In the genomic region with DNA sequence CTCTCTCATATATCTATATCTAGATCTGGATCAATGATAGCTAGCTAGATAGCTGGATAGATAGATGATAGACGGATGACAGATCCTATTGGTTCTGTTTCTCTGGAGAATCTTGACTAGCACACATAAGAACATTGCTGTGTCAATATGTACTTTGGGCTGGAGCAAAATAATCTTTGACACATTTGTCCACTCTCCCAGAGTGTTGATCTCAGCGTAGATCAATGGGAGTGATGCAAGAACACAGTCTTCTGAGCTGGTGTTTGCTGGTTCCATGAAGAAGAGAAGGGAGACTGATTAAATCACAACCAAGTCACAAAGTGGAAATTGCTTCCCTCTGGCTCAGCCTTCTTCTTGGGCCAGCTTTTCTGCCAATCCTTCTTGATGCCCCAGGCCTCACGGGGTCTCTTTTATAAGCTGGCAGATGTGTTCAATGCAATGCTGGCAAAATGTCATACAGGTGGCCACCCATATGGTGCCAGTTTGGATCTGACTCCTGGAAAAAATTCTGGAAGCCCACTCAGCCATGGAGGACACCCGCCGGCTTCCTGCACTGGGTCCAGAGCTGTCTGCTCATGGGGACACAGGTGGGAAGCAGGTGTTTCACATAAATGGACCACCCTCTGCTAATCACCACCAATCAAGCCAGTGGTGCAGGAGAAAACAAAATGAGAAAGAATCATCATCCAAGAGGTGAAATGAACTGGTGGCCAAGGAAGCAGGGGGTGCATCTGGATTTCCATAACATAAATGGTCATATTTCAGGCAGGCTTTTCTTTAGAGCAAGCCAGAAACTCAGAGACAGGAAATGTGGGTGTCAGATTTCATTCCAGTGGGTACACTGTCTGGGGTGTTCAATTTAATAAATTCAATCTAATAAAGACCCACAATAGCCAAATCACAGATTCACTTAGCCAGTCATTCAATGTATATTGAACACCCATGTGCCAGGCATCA, we compare ENCODE assay signal across 21 cellular contexts.
DNase-seq lines count a peak whose midpoint lies in the region; ATAC-seq, FAIRE-seq and TF ChIP-seq lines count a peak whose summit lies in the region.
"Had no signal": no experiment of that assay in that cellular context is flagged by ENCODE, and none has a peak within 500 bp of the region (broad histone marks: within the 10 kb centered on the region; RNA-seq: fewer than 3 reads in every experiment).

No MANE protein-coding gene starts in this region.

- H3K36me3 ChIP-seq in Loucy (ENCODE audit: insufficient read depth, low read length): no peaks in the 10 kb centered on the region
- no peaks in the 10 kb centered on the region for H3K36me3 ChIP-seq in pancreas
- no peaks in the 10 kb centered on the region for H3K36me3 ChIP-seq in naive thymus-derived CD4-positive, alpha-beta T cell (ENCODE audit: control insufficient read depth in 2 of 3, insufficient read depth in 3 of 3, low read length in 3 of 3)

- H3K4me1 ChIP-seq in Loucy (ENCODE audit: insufficient read depth, low read length, poor library complexity, severe bottlenecking): peaks cover 50% of the 10 kb centered on the region
- H3K4me1 ChIP-seq in pancreas: peaks cover 3 to 7% (median 5%) of the 10 kb centered on the region in 3 donors
- H3K4me1 ChIP-seq in naive thymus-derived CD4-positive, alpha-beta T cell (ENCODE audit: control insufficient read depth in 2 of 2, insufficient read depth in 2 of 2, low read length in 2 of 2): no peaks in the 10 kb centered on the region

- POLR2A ChIA-PET in naive thymus-derived CD4-positive, alpha-beta T cell (lab: Charles Lee): no interaction called here

- FAIRE-seq in pancreas (lab: Jason Lieb, UNC): no peak

- H3K27me3 Mint-ChIP-seq in naive thymus-derived CD4-positive, alpha-beta T cell: peaks cover 0 to 45% (median 13%) of the 10 kb centered on the region in 5 donors
- H3K27me3 Mint-ChIP-seq in activated CD8-positive, alpha-beta memory T cell treated with anti-CD3 and anti-CD28 coated beads, Interleukin-2, amount 10 ng/mL, durations not matched to agents 7 days and 5 days: peaks cover 51% of the 10 kb centered on the region

- peaks cover 0 to 12% of the 10 kb centered on the region in 2 donors for H3K36me3 Mint-ChIP-seq in activated naive CD4-positive, alpha-beta T cell treated with anti-CD3 and anti-CD28 coated beads, Interleukin-2, amount 50 U/mL, for 72 hours
- H3K36me3 Mint-ChIP-seq in naive thymus-derived CD4-positive, alpha-beta T cell: peaks cover 0 to 24% (median 4%) of the 10 kb centered on the region in 5 donors
- H3K36me3 Mint-ChIP-seq in activated CD8-positive, alpha-beta memory T cell treated with anti-CD3 and anti-CD28 coated beads, Interleukin-2, amount 10 ng/mL, durations not matched to agents 7 days and 5 days: peaks cover 23% of the 10 kb centered on the region

- peak overlapping the region; percentile 46 for H3K4me2 ChIP-seq in Loucy (ENCODE audit: low read depth, low read length, poor library complexity, severe bottlenecking)
- H3K4me2 ChIP-seq: PC-9 had no signal

- peak overlapping the region; percentile 3 for H3K4me3 ChIP-seq in Loucy (ENCODE audit: low read length, poor library complexity, severe bottlenecking)
- no peak overlapping the region for H3K4me3 ChIP-seq in pancreas
- H3K4me3 ChIP-seq in naive thymus-derived CD4-positive, alpha-beta T cell (ENCODE audit: low read length): no peak overlapping the region
- H3K4me3 ChIP-seq: PC-9 had no signal

- DNase-seq in G401 (ENCODE audit: low spot score) (peak; percentile 55), cerebellar nuclear complex (lab: John Stamatoyannopoulos, UW) (peak; percentile 13 to 17), pancreas (peak in 1 of 6 donors; percentile 31), DMS114 treated with DMSO at 0.1 percent for 48 hours (lab: John Stamatoyannopoulos, UW; ENCODE audit: unreplicated experiment) (no peak)
- DNase-seq in activated naive CD4-positive, alpha-beta T cell treated with anti-CD3 and anti-CD28 coated beads, Interleukin-2, amount 50 U/mL, for 72 hours (ENCODE audit: low spot score in 2 of 2): no peak
- no peak for DNase-seq in naive thymus-derived CD4-positive, alpha-beta T cell
- DNase-seq in activated CD8-positive, alpha-beta memory T cell treated with anti-CD3 and anti-CD28 coated beads, Interleukin-2, amount 10 ng/mL, durations not matched to agents 7 days and 5 days: no peak
- DNase-seq: ACHN; CD8-positive, alpha-beta memory T cell; DMS79 treated with DMSO at 0.1 percent for 48 hours; H9; KBM-7; MV-4-11; NCI-H2029; NCI-H774; PC-9; SIG-M5; T-cell had no signal

- intact Hi-C loops in pancreas (cut with DNase I): no loop called here
- intact Hi-C loops in naive thymus-derived CD4-positive, alpha-beta T cell (cut with micrococcal nuclease): no loop called here

- H2AFZ ChIP-seq in Loucy (ENCODE audit: low read length): no peak overlapping the region
- H2AFZ ChIP-seq: PC-9 had no signal

- H3K9me2 ChIP-seq in Loucy (replicated peaks; ENCODE audit: low read depth, low read length): no peaks in the 10 kb centered on the region

- no peak overlapping the region for H3K27ac Mint-ChIP-seq in activated naive CD4-positive, alpha-beta T cell treated with anti-CD3 and anti-CD28 coated beads, Interleukin-2, amount 50 U/mL, for 72 hours
- H3K27ac Mint-ChIP-seq in naive thymus-derived CD4-positive, alpha-beta T cell: no peak overlapping the region
- H3K27ac Mint-ChIP-seq in activated CD8-positive, alpha-beta memory T cell treated with anti-CD3 and anti-CD28 coated beads, Interleukin-2, amount 10 ng/mL, durations not matched to agents 7 days and 5 days: no peak overlapping the region
- H3K27ac Mint-ChIP-seq: CD8-positive, alpha-beta memory T cell; T-cell had no signal

- peaks cover 0 to 18% of the 10 kb centered on the region in 2 donors for H3K9me3 Mint-ChIP-seq in activated naive CD4-positive, alpha-beta T cell treated with anti-CD3 and anti-CD28 coated beads, Interleukin-2, amount 50 U/mL, for 72 hours
- H3K9me3 Mint-ChIP-seq in naive thymus-derived CD4-positive, alpha-beta T cell: peaks cover 0 to 22% (median 4%) of the 10 kb centered on the region in 11 donors
- H3K9me3 Mint-ChIP-seq in activated CD8-positive, alpha-beta memory T cell treated with anti-CD3 and anti-CD28 coated beads, Interleukin-2, amount 10 ng/mL, durations not matched to agents 7 days and 5 days (ENCODE audit: low read depth): peaks cover 4% of the 10 kb centered on the region
- H3K9me3 Mint-ChIP-seq: CD8-positive, alpha-beta memory T cell; H9; T-cell had no signal

- ATAC-seq in pancreas: peak; percentile 80 to 96 (median 92)
- ATAC-seq in activated naive CD4-positive, alpha-beta T cell treated with anti-CD3 and anti-CD28 coated beads, Interleukin-2, amount 50 U/mL, for 72 hours: no peak
- no peak for ATAC-seq in naive thymus-derived CD4-positive, alpha-beta T cell
- ATAC-seq in activated CD8-positive, alpha-beta memory T cell treated with anti-CD3 and anti-CD28 coated beads, Interleukin-2, amount 10 ng/mL, durations not matched to agents 7 days and 5 days: no peak
- ATAC-seq: SK-N-SH treated with all-trans-retinoic acid at 6 μM for 48 hours, T-cell had no signal

- H4K20me1 ChIP-seq in Loucy (ENCODE audit: insufficient read depth, low read length, poor library complexity, severe bottlenecking): no peaks in the 10 kb centered on the region

- TF ChIP-seq CTCF in Loucy (conservative IDR thresholded peaks at IDR 0.05; ENCODE audit: low read length) (no peak), pancreas (IDR thresholded peaks at IDR 0.05) (no peak)

- CTCF ChIA-PET in naive thymus-derived CD4-positive, alpha-beta T cell (lab: Charles Lee): no interaction called here
- CTCF ChIA-PET in activated CD8-positive, alpha-beta memory T cell treated with anti-CD3 and anti-CD28 coated beads, Interleukin-2, amount 10 ng/mL, durations not matched to agents 7 days and 5 days (lab: Charles Lee): interaction anchor here (1.2 kb wide), 1 partner anchor 20 kb away, joined by 3 read pairs; no protein-coding TSS in a partner anchor

- peak overlapping the region; percentile 30 for H3K9ac ChIP-seq in Loucy (ENCODE audit: low read depth, low read length, poor library complexity, severe bottlenecking)

- no peak overlapping the region for H3K4me3 Mint-ChIP-seq in naive thymus-derived CD4-positive, alpha-beta T cell
- no peak overlapping the region for H3K4me3 Mint-ChIP-seq in activated CD8-positive, alpha-beta memory T cell treated with anti-CD3 and anti-CD28 coated beads, Interleukin-2, amount 10 ng/mL, durations not matched to agents 7 days and 5 days
- H3K4me3 Mint-ChIP-seq: CD8-positive, alpha-beta memory T cell; H9; T-cell had no signal

- in situ Hi-C loops in G401 (cut with HindIII; ENCODE audit: low sequenced_read_pairs): no loop called here

- peaks cover 0 to 5% (median 0%) of the 10 kb centered on the region in 7 donors for H3K4me1 Mint-ChIP-seq in naive thymus-derived CD4-positive, alpha-beta T cell
- H3K4me1 Mint-ChIP-seq in activated CD8-positive, alpha-beta memory T cell treated with anti-CD3 and anti-CD28 coated beads, Interleukin-2, amount 10 ng/mL, durations not matched to agents 7 days and 5 days: peaks cover 8% of the 10 kb centered on the region
- H3K4me1 Mint-ChIP-seq: CD8-positive, alpha-beta memory T cell; H9 had no signal

- 52 to 60% methylated on average over 5 of the region's 5 CpGs for WGBS in pancreas, 2 donors

- H3K79me2 ChIP-seq in Loucy (ENCODE audit: insufficient read depth, low read length): no peaks in the 10 kb centered on the region

- no peaks in the 10 kb centered on the region for H3K9me3 ChIP-seq in Loucy (ENCODE audit: insufficient read depth, low read depth, low read length)
- H3K9me3 ChIP-seq in pancreas: no peaks in the 10 kb centered on the region
- H3K9me3 ChIP-seq in naive thymus-derived CD4-positive, alpha-beta T cell (ENCODE audit: control insufficient read depth in 2 of 3, low read length in 3 of 3): no peaks in the 10 kb centered on the region

- no peaks in the 10 kb centered on the region for H3F3A ChIP-seq in Loucy (ENCODE audit: low read depth)

- H3K27me3 ChIP-seq in Loucy (ENCODE audit: insufficient read depth, low read length, poor library complexity, severe bottlenecking) (no peaks in the 10 kb centered on the region), pancreas (no peaks in the 10 kb centered on the region)
- H3K27me3 ChIP-seq in naive thymus-derived CD4-positive, alpha-beta T cell (ENCODE audit: control insufficient read depth in 2 of 2, insufficient read depth in 2 of 2, low read length in 2 of 2): no peaks in the 10 kb centered on the region

- H3K27ac ChIP-seq in pancreas: no peak overlapping the region
- H3K27ac ChIP-seq in naive thymus-derived CD4-positive, alpha-beta T cell (ENCODE audit: low read depth, low read length): no peak overlapping the region
- H3K27ac ChIP-seq: PC-9, RWPE1 had no signal

Comparison
In these comparisons a context has a peak if more than half of its experiments do, and no peak if none do; other contexts are left out.
1. DNase-seq: peak in G401 (single experiment) and cerebellar nuclear complex (2 of 2); none in activated naive CD4-positive, alpha-beta T cell treated with anti-CD3 and anti-CD28 coated beads, Interleukin-2, amount 50 U/mL, for 72 hours (0 of 2), naive thymus-derived CD4-positive, alpha-beta T cell (0 of 9), DMS114 treated with DMSO at 0.1 percent for 48 hours (single experiment) and activated CD8-positive, alpha-beta memory T cell treated with anti-CD3 and anti-CD28 coated beads, Interleukin-2, amount 10 ng/mL, durations not matched to agents 7 days and 5 days (single experiment).
2. ATAC-seq: peak in pancreas (4 of 4); none in activated naive CD4-positive, alpha-beta T cell treated with anti-CD3 and anti-CD28 coated beads, Interleukin-2, amount 50 U/mL, for 72 hours (0 of 2), naive thymus-derived CD4-positive, alpha-beta T cell (single experiment) and activated CD8-positive, alpha-beta memory T cell treated with anti-CD3 and anti-CD28 coated beads, Interleukin-2, amount 10 ng/mL, durations not matched to agents 7 days and 5 days (single experiment).